In genomic region chr6:42320762-42321161, GRCh38 we compare ENCODE assay signal across 26 cellular contexts.
A peak's percentile ranks its signal among the peaks of the same experiment; 100 is the strongest.
DNase-seq lines count a peak whose midpoint lies in the region; ATAC-seq, FAIRE-seq and TF ChIP-seq lines count a peak whose summit lies in the region.
"Had no signal": no experiment of that assay in that cellular context is flagged by ENCODE, and none has a peak within 500 bp of the region (broad histone marks: within the 10 kb centered on the region; RNA-seq: fewer than 3 reads in every experiment).

No MANE protein-coding gene starts in this region.

- no peaks in the 10 kb centered on the region for H3K27me3 Mint-ChIP-seq in MCF 10A (ENCODE audit: insufficient read depth, unreplicated experiment)
- H3K27me3 Mint-ChIP-seq in central memory CD8-positive, alpha-beta T cell = no peaks in the 10 kb centered on the region
- H3K27me3 Mint-ChIP-seq: activated CD4-positive, alpha-beta T cell treated with anti-CD3 and anti-CD28 coated beads, Interleukin-2, amount 10 ng/mL, durations not matched to agents 7 days and 5 days; activated naive CD4-positive, alpha-beta T cell treated with anti-CD3 and anti-CD28 coated beads, Interleukin-2, amount 50 U/mL, for 24 hours; memory B cell had no signal

- no peak for FAIRE-seq in urothelium cell line (lab: Jason Lieb, UNC)
- FAIRE-seq: GM18507 had no signal

- H3K27ac ChIP-seq in mammary epithelial cell (ENCODE audit: insufficient read depth, low read depth, low read length) (no peak overlapping the region), RWPE1 (peak overlapping the region; percentile 56)
- H3K27ac ChIP-seq: ascending aorta, right lobe of liver, VCaP had no signal

- H3K4me1 Mint-ChIP-seq in MCF 10A (ENCODE audit: insufficient read depth, unreplicated experiment) = peaks cover 32% of the 10 kb centered on the region
- H3K4me1 Mint-ChIP-seq in central memory CD8-positive, alpha-beta T cell = peaks cover 65% of the 10 kb centered on the region

- BruUV-seq in MCF 10A (replicated peaks; lab: Mats Ljungman, UMichigan) (no TSS peak), mammary epithelial cell (replicated peaks; lab: Mats Ljungman, UMichigan) (no TSS peak)

- dilution Hi-C loops in mammary epithelial cell (cut with HindIII; ENCODE audit: low sequenced_read_pairs) = no loop called here

- POLR2A ChIA-PET in MCF 10A (lab: Yijun Ruan, JAX) = interaction anchor here (1.1 kb wide), 1 partner anchor 26 kb away, joined by 3 read pairs; no protein-coding TSS in a partner anchor
- POLR2A ChIA-PET in RWPE1 (lab: Yijun Ruan, JAX; ENCODE audit: low non-redundant PET) = no interaction called here

- H2AFZ ChIP-seq in mammary epithelial cell (ENCODE audit: low read depth, low read length) = no peak overlapping the region

- in situ Hi-C loops in mammary epithelial cell (cut with MboI; ENCODE audit: low sequenced_read_pairs in 2 of 2) = no loop called here

- peak; percentile 61 for DNase-seq in MCF 10A (ENCODE audit: unreplicated experiment)
- DNase-seq in mammary epithelial cell = no peak
- DNase-seq in RWPE1 (ENCODE audit: low spot score) = peak; percentile 46
- DNase-seq in central memory CD8-positive, alpha-beta T cell (ENCODE audit: low spot score in 2 of 2) = no peak
- peak; percentile 14 for DNase-seq in urothelium cell line (ENCODE audit: low spot score)
- no peak for DNase-seq in HuH-7.5 (ENCODE audit: low spot score)
- DNase-seq in COR-L47 (lab: John Stamatoyannopoulos, UW) = no peak
- DNase-seq in head of caudate nucleus = no peak
- DNase-seq: ACHN; activated CD4-positive, alpha-beta T cell treated with anti-CD3 and anti-CD28 coated beads, Interleukin-2, amount 10 ng/mL, durations not matched to agents 7 days and 5 days; Karpas-422; left colon; MV-4-11; NCI-H146; NCI-H524; right lobe of liver; SHP77 treated with DMSO at 0.1 percent for 48 hours; stimulated activated CD4-positive, alpha-beta T cell treated with anti-CD3 and anti-CD28 coated beads, Interleukin-12 subunit alpha, Interleukin-12 subunit beta, amount 100 ng/mL, for 4 hours; stimulated activated CD4-positive, alpha-beta T cell treated with anti-CD3 and anti-CD28 coated beads, Interleukin-4, amount 100 ng/mL, for 1 hour; trophoblast cell had no signal

- peak overlapping the region; percentile 46 for H3K27ac Mint-ChIP-seq in MCF 10A (ENCODE audit: low read depth, unreplicated experiment)
- peak overlapping the region; percentile 78 for H3K27ac Mint-ChIP-seq in central memory CD8-positive, alpha-beta T cell (ENCODE audit: low read depth)
- H3K27ac Mint-ChIP-seq: activated CD4-positive, alpha-beta T cell treated with anti-CD3 and anti-CD28 coated beads, Interleukin-2, amount 10 ng/mL, durations not matched to agents 7 days and 5 days; activated naive CD4-positive, alpha-beta T cell treated with anti-CD3 and anti-CD28 coated beads, Interleukin-2, amount 50 U/mL, for 24 hours; activated T-helper 2 cell treated with anti-CD3 and anti-CD28 coated beads, Interferon-gamma antibody, Interleukin-2, Interleukin-4, amounts not matched to agents 10 μg/mL and 5 μg/mL and 100 μg/mL, durations not matched to agents 14 hours and 24 hours and 36 hours; memory B cell had no signal

- no peak overlapping the region for H3K4me2 ChIP-seq in mammary epithelial cell (ENCODE audit: insufficient read depth, low read depth, low read length)

- intact Hi-C loops in MCF 10A (cut with micrococcal nuclease) (no loop called here), mammary epithelial cell (cut with micrococcal nuclease) (no loop called here), head of caudate nucleus (cut with DNase I) (no loop called here)

- H3K36me3 ChIP-seq in mammary epithelial cell (ENCODE audit: insufficient read depth, low read length) = no peaks in the 10 kb centered on the region
- H3K36me3 ChIP-seq: ascending aorta, right lobe of liver had no signal

- H3K4me3 ChIP-seq in mammary epithelial cell (replicated peaks in 1 of 3; ENCODE audit: insufficient read depth in 1 of 3, low read depth in 2 of 3, low read length in 3 of 3) = no peak overlapping the region
- H3K4me3 ChIP-seq: ascending aorta, right lobe of liver had no signal

- H3K27me3 ChIP-seq in mammary epithelial cell (ENCODE audit: insufficient read depth, low read length) = no peaks in the 10 kb centered on the region
- H3K27me3 ChIP-seq: ascending aorta, right lobe of liver had no signal

- CTCF ChIA-PET in MCF 10A (lab: Yijun Ruan, JAX) = interaction anchor here (0.6 kb wide), 1 partner anchor 28 kb away, joined by 4 read pairs; no protein-coding TSS in a partner anchor
- CTCF ChIA-PET in mammary epithelial cell (lab: Charles Lee; ENCODE audit: low non-redundant PET) = no interaction called here
- CTCF ChIA-PET in RWPE1 (lab: Yijun Ruan, JAX) = no interaction called here

- H3K4me3 Mint-ChIP-seq in MCF 10A (ENCODE audit: unreplicated experiment) = no peak overlapping the region
- peak overlapping the region; percentile 6 for H3K4me3 Mint-ChIP-seq in central memory CD8-positive, alpha-beta T cell
- H3K4me3 Mint-ChIP-seq: activated CD4-positive, alpha-beta T cell treated with anti-CD3 and anti-CD28 coated beads, Interleukin-2, amount 10 ng/mL, durations not matched to agents 7 days and 5 days; activated naive CD4-positive, alpha-beta T cell treated with anti-CD3 and anti-CD28 coated beads, Interleukin-2, amount 50 U/mL, for 24 hours; memory B cell had no signal

- no peak for ATAC-seq in central memory CD8-positive, alpha-beta T cell (replicated peaks; ENCODE audit: extremely low read depth, poor library complexity, severe bottlenecking)
- ATAC-seq: left colon, right lobe of liver had no signal

- H3K4me1 ChIP-seq in mammary epithelial cell (ENCODE audit: insufficient read depth, low read length) = peaks cover 23% of the 10 kb centered on the region
- H3K4me1 ChIP-seq: right lobe of liver had no signal

- H3K9ac ChIP-seq in mammary epithelial cell (ENCODE audit: insufficient read depth, low read length) = no peak overlapping the region

- H4K20me1 ChIP-seq in mammary epithelial cell (ENCODE audit: insufficient read depth, low read length) = no peaks in the 10 kb centered on the region

- 89% methylated on average over 4 of the region's 5 CpGs for WGBS in mammary epithelial cell (ENCODE audit: low coverage, missing lambda C conversion rate)

- no peak for TF ChIP-seq CTCF in MCF 10A (IDR thresholded peaks at IDR 0.05; ENCODE audit: unreplicated experiment)
- no peak for TF ChIP-seq CTCF in mammary epithelial cell (conservative IDR thresholded peaks at IDR 0.05 in 1 of 2, IDR thresholded peaks at IDR 0.05 in 1 of 2; ENCODE audit: extremely low read depth in 1 of 2, insufficient read depth in 1 of 2, low read depth in 1 of 2, low read length in 2 of 2)
- TF ChIP-seq CTCF in RWPE1 (conservative IDR thresholded peaks at IDR 0.05; ENCODE audit: low read depth) = no peak

- peaks cover 19% of the 10 kb centered on the region for H3K36me3 Mint-ChIP-seq in MCF 10A (ENCODE audit: insufficient read depth, unreplicated experiment)
- H3K36me3 Mint-ChIP-seq in central memory CD8-positive, alpha-beta T cell (ENCODE audit: insufficient read depth) = peaks cover 7% of the 10 kb centered on the region

- H3K79me2 ChIP-seq in mammary epithelial cell (ENCODE audit: insufficient read depth, low read length) = peaks cover 5% of the 10 kb centered on the region

- no peaks in the 10 kb centered on the region for H3K9me3 Mint-ChIP-seq in MCF 10A (ENCODE audit: unreplicated experiment)
- H3K9me3 Mint-ChIP-seq in central memory CD8-positive, alpha-beta T cell = no peaks in the 10 kb centered on the region
- H3K9me3 Mint-ChIP-seq: activated naive CD4-positive, alpha-beta T cell treated with anti-CD3 and anti-CD28 coated beads, Interleukin-2, amount 50 U/mL, for 24 hours; memory B cell had no signal

- H3K9me3 ChIP-seq in mammary epithelial cell (replicated peaks; ENCODE audit: insufficient read depth, low read length) = no peaks in the 10 kb centered on the region
- H3K9me3 ChIP-seq: right lobe of liver had no signal

Comparison
In these comparisons a context has a peak if more than half of its experiments do, and no peak if none do; other contexts are left out.
1. DNase-seq: peak in MCF 10A (single experiment), RWPE1 (single experiment) and urothelium cell line (single experiment); none in mammary epithelial cell (single experiment), central memory CD8-positive, alpha-beta T cell (0 of 2), HuH-7.5 (single experiment), COR-L47 (single experiment) and head of caudate nucleus (0 of 42).